In genomic region chr4:128917781-128918180, GRCh38 we compare ENCODE assay signal across 11 cellular contexts.
DNase-seq lines count a peak whose midpoint lies in the region; ATAC-seq and TF ChIP-seq lines count a peak whose summit lies in the region.
"Had no signal": no experiment of that assay in that cellular context is flagged by ENCODE, and none has a peak within 500 bp of the region (broad histone marks: within the 10 kb centered on the region; RNA-seq: fewer than 3 reads in every experiment).

No MANE protein-coding gene starts in this region.

- H3K4me3 Mint-ChIP-seq in activated CD8-positive, alpha-beta T cell treated with anti-CD3 and anti-CD28 coated beads, Interleukin-2, amount 10 ng/mL, durations not matched to agents 7 days and 5 days, result peak overlapping the region; percentile 13
- H3K4me3 Mint-ChIP-seq in activated CD8-positive, alpha-beta T cell treated with anti-CD3 and anti-CD28 coated beads for 36 hours, result no peak overlapping the region
- no peak overlapping the region for H3K4me3 Mint-ChIP-seq in stimulated activated naive CD8-positive, alpha-beta T cell treated with anti-CD3 and anti-CD28 coated beads, Interleukin-15, amount 100 ng/mL, for 72 hours
- no peak overlapping the region for H3K4me3 Mint-ChIP-seq in mesothelial cell of epicardium

- ATAC-seq in activated CD8-positive, alpha-beta T cell treated with anti-CD3 and anti-CD28 coated beads, Interleukin-2, amount 10 ng/mL, durations not matched to agents 7 days and 5 days, result peak; percentile 90
- no peak for ATAC-seq in activated CD8-positive, alpha-beta T cell treated with anti-CD3 and anti-CD28 coated beads for 36 hours
- peak; percentile 76 for ATAC-seq in HG02642 (IDR thresholded peaks at IDR 0.05; ENCODE audit: poor library complexity, unreplicated experiment)
- ATAC-seq in stimulated activated naive CD8-positive, alpha-beta T cell treated with anti-CD3 and anti-CD28 coated beads, Interleukin-15, amount 100 ng/mL, for 72 hours, result peak; percentile 59

- DNase-seq in activated CD8-positive, alpha-beta T cell treated with anti-CD3 and anti-CD28 coated beads, Interleukin-2, amount 10 ng/mL, durations not matched to agents 7 days and 5 days, result peak; percentile 59
- no peak for DNase-seq in activated CD8-positive, alpha-beta T cell treated with anti-CD3 and anti-CD28 coated beads for 36 hours
- peak; percentile 28 for DNase-seq in KBM-7
- DNase-seq in stimulated activated naive CD8-positive, alpha-beta T cell treated with anti-CD3 and anti-CD28 coated beads, Interleukin-15, amount 100 ng/mL, for 72 hours, result no peak
- no peak for DNase-seq in RKO (ENCODE audit: low spot score)
- no peak for DNase-seq in superior temporal gyrus (ENCODE audit: extremely low spot score)
- DNase-seq in mesothelial cell of epicardium (ENCODE audit: low spot score in 2 of 2, unreplicated experiment in 2 of 2), result no peak
- DNase-seq: ACHN, anterior cingulate cortex, T-helper 9 cell had no signal

- in situ Hi-C loops in KBM-7 (cut with MboI; ENCODE audit: low pct_unique_long_range_greater_than_20kb, low sequenced_read_pairs), result no loop called here

- no peak for TF ChIP-seq CTCF in activated CD8-positive, alpha-beta T cell treated with anti-CD3 and anti-CD28 coated beads for 36 hours (IDR thresholded peaks at IDR 0.05)
- TF ChIP-seq CTCF in mesothelial cell of epicardium (IDR thresholded peaks at IDR 0.05; ENCODE audit: unreplicated experiment), result no peak

- CTCF ChIA-PET in activated CD8-positive, alpha-beta T cell treated with anti-CD3 and anti-CD28 coated beads, Interleukin-2, amount 10 ng/mL, durations not matched to agents 7 days and 5 days (lab: Charles Lee), result interaction anchor here (1.0 kb wide), 1 partner anchor 178 kb away, joined by 3 read pairs; the partner anchor contains the start of gene C4orf33
- CTCF ChIA-PET in activated CD8-positive, alpha-beta T cell treated with anti-CD3 and anti-CD28 coated beads for 36 hours (lab: Charles Lee), result no interaction called here

- H3K27ac Mint-ChIP-seq in activated CD8-positive, alpha-beta T cell treated with anti-CD3 and anti-CD28 coated beads, Interleukin-2, amount 10 ng/mL, durations not matched to agents 7 days and 5 days, result peak overlapping the region; percentile 21
- no peak overlapping the region for H3K27ac Mint-ChIP-seq in activated CD8-positive, alpha-beta T cell treated with anti-CD3 and anti-CD28 coated beads for 36 hours
- no peak overlapping the region for H3K27ac Mint-ChIP-seq in stimulated activated naive CD8-positive, alpha-beta T cell treated with anti-CD3 and anti-CD28 coated beads, Interleukin-15, amount 100 ng/mL, for 72 hours
- H3K27ac Mint-ChIP-seq in mesothelial cell of epicardium, result no peak overlapping the region

- peaks cover 39% of the 10 kb centered on the region for H3K4me1 Mint-ChIP-seq in activated CD8-positive, alpha-beta T cell treated with anti-CD3 and anti-CD28 coated beads, Interleukin-2, amount 10 ng/mL, durations not matched to agents 7 days and 5 days (ENCODE audit: low read depth)
- peaks cover 15% of the 10 kb centered on the region for H3K4me1 Mint-ChIP-seq in activated CD8-positive, alpha-beta T cell treated with anti-CD3 and anti-CD28 coated beads for 36 hours (ENCODE audit: low read depth)
- H3K4me1 Mint-ChIP-seq in stimulated activated naive CD8-positive, alpha-beta T cell treated with anti-CD3 and anti-CD28 coated beads, Interleukin-15, amount 100 ng/mL, for 72 hours, result peaks cover 18% of the 10 kb centered on the region
- no peaks in the 10 kb centered on the region for H3K4me1 Mint-ChIP-seq in mesothelial cell of epicardium

- no peaks in the 10 kb centered on the region for H3K9me3 Mint-ChIP-seq in activated CD8-positive, alpha-beta T cell treated with anti-CD3 and anti-CD28 coated beads, Interleukin-2, amount 10 ng/mL, durations not matched to agents 7 days and 5 days (ENCODE audit: insufficient read depth)
- no peaks in the 10 kb centered on the region for H3K9me3 Mint-ChIP-seq in activated CD8-positive, alpha-beta T cell treated with anti-CD3 and anti-CD28 coated beads for 36 hours
- H3K9me3 Mint-ChIP-seq in stimulated activated naive CD8-positive, alpha-beta T cell treated with anti-CD3 and anti-CD28 coated beads, Interleukin-15, amount 100 ng/mL, for 72 hours, result no peaks in the 10 kb centered on the region
- peaks cover 29% of the 10 kb centered on the region for H3K9me3 Mint-ChIP-seq in mesothelial cell of epicardium

- POLR2A ChIA-PET in activated CD8-positive, alpha-beta T cell treated with anti-CD3 and anti-CD28 coated beads, Interleukin-2, amount 10 ng/mL, durations not matched to agents 7 days and 5 days (lab: Charles Lee), result no interaction called here
- POLR2A ChIA-PET in activated CD8-positive, alpha-beta T cell treated with anti-CD3 and anti-CD28 coated beads for 36 hours (lab: Charles Lee), result no interaction called here

- peaks cover 39% of the 10 kb centered on the region for H3K36me3 Mint-ChIP-seq in activated CD8-positive, alpha-beta T cell treated with anti-CD3 and anti-CD28 coated beads, Interleukin-2, amount 10 ng/mL, durations not matched to agents 7 days and 5 days (ENCODE audit: low read depth)
- H3K36me3 Mint-ChIP-seq in activated CD8-positive, alpha-beta T cell treated with anti-CD3 and anti-CD28 coated beads for 36 hours (ENCODE audit: low read depth), result no peaks in the 10 kb centered on the region
- H3K36me3 Mint-ChIP-seq in mesothelial cell of epicardium, result peaks cover 17% of the 10 kb centered on the region

- intact Hi-C loops in activated CD8-positive, alpha-beta T cell treated with anti-CD3 and anti-CD28 coated beads for 36 hours (cut with micrococcal nuclease), result no loop called here

- H3K27me3 Mint-ChIP-seq in activated CD8-positive, alpha-beta T cell treated with anti-CD3 and anti-CD28 coated beads, Interleukin-2, amount 10 ng/mL, durations not matched to agents 7 days and 5 days (ENCODE audit: low read depth), result no peaks in the 10 kb centered on the region
- no peaks in the 10 kb centered on the region for H3K27me3 Mint-ChIP-seq in activated CD8-positive, alpha-beta T cell treated with anti-CD3 and anti-CD28 coated beads for 36 hours
- no peaks in the 10 kb centered on the region for H3K27me3 Mint-ChIP-seq in stimulated activated naive CD8-positive, alpha-beta T cell treated with anti-CD3 and anti-CD28 coated beads, Interleukin-15, amount 100 ng/mL, for 72 hours
- H3K27me3 Mint-ChIP-seq in mesothelial cell of epicardium (ENCODE audit: low read depth), result no peaks in the 10 kb centered on the region

Comparison
In these comparisons a context has a peak if more than half of its experiments do, and no peak if none do; other contexts are left out.
1. DNase-seq: peak in activated CD8-positive, alpha-beta T cell treated with anti-CD3 and anti-CD28 coated beads, Interleukin-2, amount 10 ng/mL, durations not matched to agents 7 days and 5 days (single experiment) and KBM-7 (single experiment); none in activated CD8-positive, alpha-beta T cell treated with anti-CD3 and anti-CD28 coated beads for 36 hours (single experiment), stimulated activated naive CD8-positive, alpha-beta T cell treated with anti-CD3 and anti-CD28 coated beads, Interleukin-15, amount 100 ng/mL, for 72 hours (0 of 2), RKO (single experiment), superior temporal gyrus (single experiment) and mesothelial cell of epicardium (0 of 2).